28 cellular contexts compared by ENCODE assay signal in genomic region chr4:132382243-132382642, GRCh38.
"Had no signal": no experiment of that assay in that cellular context is flagged by ENCODE, and none has a peak within 500 bp of the region (broad histone marks: within the 10 kb centered on the region; RNA-seq: fewer than 3 reads in every experiment).

No MANE protein-coding gene starts in this region.

- H3K4me1 ChIP-seq: ascending aorta, breast epithelium, colonic mucosa, esophagus squamous epithelium, gastroesophageal sphincter, heart right ventricle had no signal

- H3K9me3 ChIP-seq: ascending aorta, breast epithelium, colonic mucosa, esophagus squamous epithelium, gastroesophageal sphincter had no signal

- H3K36me3 ChIP-seq: ascending aorta, breast epithelium, cardiac muscle cell, colonic mucosa, esophagus squamous epithelium, gastroesophageal sphincter, heart right ventricle had no signal

- H2AFZ ChIP-seq: hepatocyte had no signal

- H3K79me2 ChIP-seq: hepatocyte had no signal

- H3K4me3 ChIP-seq: ascending aorta, breast epithelium, cardiac muscle cell, colonic mucosa, esophagus squamous epithelium, gastroesophageal sphincter, heart right ventricle, hepatocyte had no signal

- H3K4me2 ChIP-seq: hepatocyte had no signal

- ATAC-seq: activated CD4-positive, alpha-beta T cell treated with anti-CD3 and anti-CD28 coated beads for 36 hours; activated naive CD4-positive, alpha-beta T cell treated with anti-CD3 and anti-CD28 coated beads, Interleukin-2, amount 50 U/mL, for 72 hours; activated T-cell treated with anti-CD3 and anti-CD28 coated beads, Interleukin-2, amount 50 U/mL, for 72 hours; gastroesophageal sphincter; heart right ventricle had no signal

- H3K27me3 ChIP-seq: ascending aorta, breast epithelium, cardiac muscle cell, colonic mucosa, esophagus squamous epithelium, gastroesophageal sphincter, heart right ventricle, hepatocyte had no signal

- H3K27ac ChIP-seq: ascending aorta, breast epithelium, cardiac muscle cell, colonic mucosa, epithelial cell of prostate, esophagus squamous epithelium, gastroesophageal sphincter, heart right ventricle, hepatocyte had no signal

- DNase-seq: activated CD4-positive, alpha-beta memory T cell treated with anti-CD3 and anti-CD28 coated beads, Interleukin-2, amount 10 ng/mL, durations not matched to agents 7 days and 5 days; activated CD4-positive, alpha-beta T cell treated with anti-CD3 and anti-CD28 coated beads for 36 hours; activated CD4-positive, alpha-beta T cell treated with anti-CD3 and anti-CD28 coated beads, Interleukin-2, amount 10 ng/mL, durations not matched to agents 24 days and 14 days; activated CD4-positive, CD25-positive, alpha-beta regulatory T cell; activated CD4-positive, CD25-positive, alpha-beta regulatory T cell treated with anti-CD3 and anti-CD28 coated beads, Interleukin-2, amount 50 U/mL, for 72 hours; activated CD8-positive, alpha-beta memory T cell treated with anti-CD3 and anti-CD28 coated beads, Interleukin-2, amount 50 U/mL, for 48 hours; activated gamma-delta T cell; activated naive CD4-positive, alpha-beta T cell; activated naive CD4-positive, alpha-beta T cell treated with anti-CD3 and anti-CD28 coated beads, Interleukin-2, amount 10 ng/mL, durations not matched to agents 7 days and 5 days; activated naive CD8-positive, alpha-beta T cell treated with anti-CD3 and anti-CD28 coated beads, Interleukin-2, amount 10 ng/mL, durations not matched to agents 7 days and 5 days; activated T-cell treated with anti-CD3 and anti-CD28 coated beads for 4 hours; activated T-cell treated with anti-CD3 and anti-CD28 coated beads, Interleukin-2, amount 50 U/mL, for 24 hours; activated T-cell treated with anti-CD3 and anti-CD28 coated beads, Interleukin-2, amount 50 U/mL, for 72 hours; central memory CD4-positive, alpha-beta T cell; cerebellar nuclear complex; colonic mucosa; effector CD8-positive, alpha-beta T cell; esophagus squamous epithelium; foreskin melanocyte; heart right ventricle; T1000 had no signal
